Comparison of ENCODE assay signal across 8 cellular contexts in genomic region chr1:145094655-145095211, GRCh38. TPM values are rescaled to one million over a fixed set of nuclear protein-coding genes. Genes with fewer than 3 reads are reported as not detected.
DNase-seq lines count a peak whose midpoint lies in the region; ATAC-seq, FAIRE-seq and TF ChIP-seq lines count a peak whose summit lies in the region.
"Not testable (repeated sequence)": the region's sequence is repeated elsewhere in the genome, so short reads cannot be mapped to it uniquely, and the experiment has no call there.

No MANE protein-coding gene starts in this region.

- not testable (repeated sequence) for H3K27me3 Mint-ChIP-seq in activated CD4-positive, alpha-beta memory T cell treated with anti-CD3 and anti-CD28 coated beads for 36 hours

- not testable (repeated sequence) for H3K9me3 Mint-ChIP-seq in activated CD4-positive, alpha-beta memory T cell treated with anti-CD3 and anti-CD28 coated beads for 36 hours

- not testable (repeated sequence) for TF ChIP-seq EP300 in A549 (IDR thresholded peaks at IDR 0.05)

- not testable (repeated sequence) for DNase-seq in A549 (ENCODE audit: low read depth in 1 of 2, low spot score in 1 of 2); coronary artery (ENCODE audit: low spot score)
- peak in 1 of 2 experiments; percentile 8 for DNase-seq in HL-60 (ENCODE audit: low read depth in 1 of 2, low spot score in 1 of 2)
- DNase-seq in activated CD4-positive, alpha-beta memory T cell treated with anti-CD3 and anti-CD28 coated beads for 36 hours = peak; percentile 16
- DNase-seq in kidney = peak; percentile 69
- peak; percentile 11 to 54 for DNase-seq in psoas muscle

- FAIRE-seq in A549 (lab: Jason Lieb, UNC); kidney (lab: Jason Lieb, UNC): not testable (repeated sequence)

- ATAC-seq in A549 (peak; percentile 55 to 59), GM19023 (IDR thresholded peaks at IDR 0.05; ENCODE audit: unreplicated experiment) (peak; percentile 2), HG02642 (IDR thresholded peaks at IDR 0.05; ENCODE audit: poor library complexity, unreplicated experiment) (peak; percentile 12), psoas muscle (peak; percentile 10 to 43 (median 18))

- not testable (repeated sequence) for TF ChIP-seq RAD21 in A549 (conservative IDR thresholded peaks at IDR 0.05 in 1 of 2, IDR thresholded peaks at IDR 0.05 in 1 of 2)

- CTCF ChIA-PET in A549 (lab: Yijun Ruan, JAX); activated CD4-positive, alpha-beta memory T cell treated with anti-CD3 and anti-CD28 coated beads for 36 hours (lab: Charles Lee): not testable (repeated sequence)

- not testable (repeated sequence) for H3K36me3 Mint-ChIP-seq in activated CD4-positive, alpha-beta memory T cell treated with anti-CD3 and anti-CD28 coated beads for 36 hours

- POLR2A ChIA-PET in A549 (lab: Yijun Ruan, JAX); activated CD4-positive, alpha-beta memory T cell treated with anti-CD3 and anti-CD28 coated beads for 36 hours (lab: Charles Lee): not testable (repeated sequence)

- H3K36me3 ChIP-seq in kidney (ENCODE audit: control insufficient read depth in 1 of 2, insufficient read depth in 2 of 2, low read length in 2 of 2); psoas muscle (ENCODE audit: insufficient read depth in 1 of 2, low read depth in 1 of 2): not testable (repeated sequence)

- H3K4me1 ChIP-seq in A549; kidney (ENCODE audit: control insufficient read depth in 1 of 2, insufficient read depth in 1 of 2, low read depth in 1 of 2, low read length in 2 of 2); psoas muscle: not testable (repeated sequence)

- TF ChIP-seq CTCF in A549 (IDR thresholded peaks at IDR 0.05); HL-60 (IDR thresholded peaks at IDR 0.05; ENCODE audit: insufficient read depth, low read length); coronary artery (IDR thresholded peaks at IDR 0.05); kidney (IDR thresholded peaks at IDR 0.05; ENCODE audit: borderline replicate concordance, extremely low read depth, insufficient read depth); psoas muscle (IDR thresholded peaks at IDR 0.05): not testable (repeated sequence)

- H3K27ac ChIP-seq in A549 = peak overlapping the region; percentile 51 to 78; a peak in 3 of 6 replicates
- not testable (repeated sequence) for H3K27ac ChIP-seq in HL-60 (replicated peaks); kidney (ENCODE audit: low read depth in 2 of 2, low read length in 2 of 2); psoas muscle
- H3K27ac ChIP-seq in coronary artery = peak overlapping the region in 1 of 2 donors; percentile 87

- H3K9me3 ChIP-seq in A549; kidney (ENCODE audit: control insufficient read depth in 1 of 2, low read length in 2 of 2); psoas muscle: not testable (repeated sequence)

- H3K4me2 ChIP-seq in A549 = not testable (repeated sequence)

- H3K4me1 Mint-ChIP-seq in activated CD4-positive, alpha-beta memory T cell treated with anti-CD3 and anti-CD28 coated beads for 36 hours (ENCODE audit: low read depth) = not testable (repeated sequence)

- not testable (repeated sequence) for TF ChIP-seq POLR2A in A549 (IDR thresholded peaks at IDR 0.05; ENCODE audit: low read length)

- H3K27ac Mint-ChIP-seq in activated CD4-positive, alpha-beta memory T cell treated with anti-CD3 and anti-CD28 coated beads for 36 hours = not testable (repeated sequence)

- H3K4me3 ChIP-seq in A549 (peak overlapping the region; percentile 42), HL-60 (replicated peaks; ENCODE audit: insufficient read depth, low read length) (peak overlapping the region; percentile 41), coronary artery (peak overlapping the region; percentile 68), psoas muscle (peak overlapping the region; percentile 61)
- not testable (repeated sequence) for H3K4me3 ChIP-seq in kidney (ENCODE audit: low read length in 2 of 2)

- 0% methylated on average over 7 of the region's 46 CpGs for WGBS in A549 (ENCODE audit: missing lambda C conversion rate)
- WGBS in psoas muscle, 3 donors = 0% methylated on average over 7 to 9 of the region's 46 CpGs; no CpG with 5 or more reads in 1 of the 3 donors

- H3K4me3 Mint-ChIP-seq in activated CD4-positive, alpha-beta memory T cell treated with anti-CD3 and anti-CD28 coated beads for 36 hours = peak overlapping the region; percentile 59

- not testable (repeated sequence) for H3K27me3 ChIP-seq in HL-60 (ENCODE audit: insufficient read depth, poor library complexity, severe bottlenecking); psoas muscle (ENCODE audit: insufficient read depth in 3 of 3, low read length in 2 of 3)

- not testable (repeated sequence) for H3K9ac ChIP-seq in kidney (ENCODE audit: low read length in 2 of 2)

- intact Hi-C loops in activated CD4-positive, alpha-beta memory T cell treated with anti-CD3 and anti-CD28 coated beads for 36 hours (cut with micrococcal nuclease); kidney (cut with DNase I); psoas muscle (cut with DNase I): not testable (repeated sequence)

RNA-seq across cellular contexts. Expression of gene SRGAP2B, which starts 0.4 kb away (rescaled TPM):
- polyA plus RNA-seq in A549 (2011; rRNA removed) (27.3 and 29.3 TPM in 2 replicates), A549 (2017; fragmentation: RNase III; extraction: RNeasy Plus Mini Kit Qiagen cat#74134 plus additional on column Dnase treatment) (11.8 to 14.2 TPM (median 13.9 TPM) in 3 replicates), kidney (ENCODE audit: insufficient read depth, low read depth, low replicate concordance) (9.3 TPM), psoas muscle (1 to 10 TPM; 2.3 to 2.7 (median 2.5) TPM)
- 7.2 and 8.7 TPM in 2 replicates for polyA plus RNA-seq in A549 (2012; cell fraction: cytosol; rRNA removed)
- 8.7 and 16.9 TPM in 2 replicates for polyA plus RNA-seq in A549 (2012; cell fraction: nucleus; rRNA removed)
- polyA minus RNA-seq in A549 (2011; rRNA and poly(A)+ RNA removed) = 41.0 and 41.8 TPM in 2 replicates
- total RNA-seq in activated CD4-positive, alpha-beta memory T cell treated with anti-CD3 and anti-CD28 coated beads for 36 hours = 10 to 100 TPM; 21.8 to 25.3 TPM
- total RNA-seq in kidney (38.4 TPM), psoas muscle (10 to 100 TPM in 1 of 4 donors, 1 to 10 TPM in 3; 3.8 to 12.5 (median 6.3) TPM)

RNA-seq across cellular contexts. Expression of gene FAM72D, which starts 1.0 kb away (rescaled TPM):
- polyA plus RNA-seq in A549 (2011; rRNA removed) = 10.9 and 15.2 TPM in 2 replicates
- polyA plus RNA-seq in A549 (2012; cell fraction: cytosol; rRNA removed) = 5.6 and 5.8 TPM in 2 replicates
- 2.2 and 2.3 TPM in 2 replicates for polyA plus RNA-seq in A549 (2012; cell fraction: nucleus; rRNA removed)
- polyA plus RNA-seq in A549 (2017; fragmentation: RNase III; extraction: RNeasy Plus Mini Kit Qiagen cat#74134 plus additional on column Dnase treatment) = 11.1 to 13.5 TPM (median 12.9 TPM) in 3 replicates
- 1.9 and 2.1 TPM in 2 replicates for polyA minus RNA-seq in A549 (2011; rRNA and poly(A)+ RNA removed)
- total RNA-seq in activated CD4-positive, alpha-beta memory T cell treated with anti-CD3 and anti-CD28 coated beads for 36 hours = 10 to 100 TPM; 16.7 to 20.1 TPM
- not detected for total RNA-seq in kidney
- polyA plus RNA-seq in kidney (ENCODE audit: insufficient read depth, low read depth, low replicate concordance) = 0.24 TPM
- total RNA-seq in psoas muscle = not detected
- under 1 TPM in 2 of 3 donors, not detected in 1; 0.03 to 0.05 TPM for polyA plus RNA-seq in psoas muscle

Comparison
In these comparisons a context has a peak if more than half of its experiments do, and no peak if none do; other contexts are left out.
1. ATAC-seq: peak in every context shown above with its lines; median percentile 57 in A549; 18 in psoas muscle; 12 in HG02642; 2 in GM19023.
2. RNA of gene FAM72D, which starts 1.0 kb away (total RNA-seq): 16.7 to 20.1 TPM in activated CD4-positive, alpha-beta memory T cell treated with anti-CD3 and anti-CD28 coated beads for 36 hours; not detected in psoas muscle and not detected in kidney (single experiment); every median in the first group is over 10 times any median in the second.